ENCODE assay signal across 17 cellular contexts in the genomic region with DNA sequence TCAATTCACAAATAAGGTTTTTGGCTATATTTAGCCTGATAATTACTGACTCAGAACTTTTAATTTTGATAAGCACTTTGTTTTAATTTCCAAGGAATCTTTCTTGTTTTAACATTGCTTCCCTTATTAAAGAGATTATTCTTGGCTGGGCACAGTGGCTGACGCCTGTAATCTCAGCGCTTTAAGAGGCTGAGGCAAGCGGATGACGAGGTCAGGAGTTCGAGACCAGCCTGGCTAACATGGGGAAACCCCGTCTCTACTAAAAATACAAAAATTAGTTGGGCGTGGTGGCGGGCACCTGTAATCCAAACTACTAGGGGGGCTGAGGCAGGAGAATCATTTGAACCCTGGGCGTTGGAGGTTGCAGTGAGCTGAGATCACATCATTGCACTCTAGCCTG. TPM values are rescaled to one million over a fixed set of nuclear protein-coding genes. Genes with fewer than 3 reads are reported as not detected.
A peak's percentile ranks its signal among the peaks of the same experiment; 100 is the strongest.
DNase-seq lines count a peak whose midpoint lies in the region; ATAC-seq and TF ChIP-seq lines count a peak whose summit lies in the region.
"Had no signal": no experiment of that assay in that cellular context is flagged by ENCODE, and none has a peak within 500 bp of the region (broad histone marks: within the 10 kb centered on the region; RNA-seq: fewer than 3 reads in every experiment).

No MANE protein-coding gene starts in this region.

- H3K27me3 ChIP-seq in SK-N-SH (ENCODE audit: insufficient read depth) (no peaks in the 10 kb centered on the region), adrenal gland (no peaks in the 10 kb centered on the region)

- DNase-seq in SK-N-SH: no peak
- peak in 1 of 7 donors; percentile 26 for DNase-seq in adrenal gland
- DNase-seq in fibroblast of the aortic adventitia (ENCODE audit: low read depth): peak; percentile 21
- no peak for DNase-seq in SHP77 treated with DMSO at 0.1 percent for 48 hours (lab: John Stamatoyannopoulos, UW)
- DNase-seq in NCI-H1694 (lab: John Stamatoyannopoulos, UW): no peak
- DNase-seq: AML-193; Caco-2; CD4-positive, alpha-beta T cell; GDM1; GOT3; H7 had no signal

- H3K4me3 ChIP-seq in SK-N-SH (ENCODE audit: low read depth in 2 of 2, low read length in 1 of 2) (no peak overlapping the region), adrenal gland (no peak overlapping the region), fibroblast of the aortic adventitia (ENCODE audit: low read depth, low read length) (no peak overlapping the region)
- H3K4me3 ChIP-seq: A549 had no signal

- POLR2A ChIA-PET in SK-N-SH (lab: Yijun Ruan, JAX): no interaction called here

- H3K9ac ChIP-seq in SK-N-SH: no peak overlapping the region

- ATAC-seq in SK-N-SH treated with all-trans-retinoic acid at 6 μM for 48 hours (no peak), GM19035 (IDR thresholded peaks at IDR 0.05; ENCODE audit: unreplicated experiment) (no peak)
- ATAC-seq: A549, HepG2 had no signal

- H3K36me3 ChIP-seq in SK-N-SH (replicated peaks in 1 of 2; ENCODE audit: control insufficient read depth in 1 of 2, insufficient read depth in 2 of 2, low read length in 1 of 2) (peaks cover 0 to 14% of the 10 kb centered on the region in 2 experiments), adrenal gland (replicated peaks in 1 of 2) (no peaks in the 10 kb centered on the region)

- H3K9me2 ChIP-seq in SK-N-SH: no peaks in the 10 kb centered on the region

- no peaks in the 10 kb centered on the region for H3K9me3 ChIP-seq in SK-N-SH
- H3K9me3 ChIP-seq in adrenal gland (replicated peaks in 1 of 3): no peaks in the 10 kb centered on the region
- H3K9me3 ChIP-seq: A549, Caco-2 had no signal

- H3K79me2 ChIP-seq in SK-N-SH (ENCODE audit: insufficient read depth): no peaks in the 10 kb centered on the region

- CTCF ChIA-PET in SK-N-SH (lab: Yijun Ruan, JAX): interaction anchor here (1.0 to 4.1 kb wide), 4 partner anchors 17 to 205 kb away, joined by 3 to 13 read pairs (median 3); no protein-coding TSS in a partner anchor

- no peak overlapping the region for H2AFZ ChIP-seq in SK-N-SH (ENCODE audit: low read depth)

- H3F3A ChIP-seq in SK-N-SH (replicated peaks; ENCODE audit: insufficient read depth): peaks cover 14% of the 10 kb centered on the region

- TF ChIP-seq RAD21 in SK-N-SH (IDR thresholded peaks at IDR 0.05; ENCODE audit: low read length): no peak

- no peak for TF ChIP-seq POLR2A in adrenal gland (IDR thresholded peaks at IDR 0.05)

- H3K4me1 ChIP-seq in SK-N-SH (ENCODE audit: control insufficient read depth in 1 of 2, insufficient read depth in 2 of 2, low read depth in 1 of 2, low read length in 1 of 2): no peaks in the 10 kb centered on the region
- peaks cover 0 to 12% of the 10 kb centered on the region in 2 donors for H3K4me1 ChIP-seq in adrenal gland (replicated peaks in 1 of 2)
- H3K4me1 ChIP-seq: A549 had no signal

- intact Hi-C loops in adrenal gland (cut with DNase I): no loop called here

- no peaks in the 10 kb centered on the region for H4K20me1 ChIP-seq in SK-N-SH (ENCODE audit: insufficient read depth)

- TF ChIP-seq CTCF in SK-N-SH (IDR thresholded peaks at IDR 0.05): no peak
- TF ChIP-seq CTCF in adrenal gland (IDR thresholded peaks at IDR 0.05): no peak
- TF ChIP-seq CTCF in fibroblast of the aortic adventitia (IDR thresholded peaks at IDR 0.05; ENCODE audit: insufficient read depth, low read length): no peak

- H3K27ac ChIP-seq in SK-N-SH (ENCODE audit: low read depth in 2 of 2, low read length in 1 of 2): peak overlapping the region in 1 of 2 experiments; percentile 16; a peak in 1 of 4 replicates
- peak overlapping the region in 3 of 5 donors; percentile 12 to 62 (median 54) for H3K27ac ChIP-seq in adrenal gland
- H3K27ac ChIP-seq: 22Rv1, A549, C4-2B had no signal

- TF ChIP-seq EP300 in SK-N-SH (IDR thresholded peaks at IDR 0.05; ENCODE audit: borderline replicate concordance in 1 of 2, low read depth in 1 of 2, low read length in 1 of 2): no peak

- WGBS in SK-N-SH (ENCODE audit: low lambda C conversion rate): 92% methylated on average over 9 of the region's 9 CpGs
- 63 to 77% (median 66%) methylated on average over 9 of the region's 9 CpGs for WGBS in adrenal gland, 4 donors

- H3K4me2 ChIP-seq in SK-N-SH: no peak overlapping the region
- H3K4me2 ChIP-seq: A549 had no signal

TF ChIP-seq in SK-N-SH treated with all-trans-retinoic acid at 6 μM for 48 hours, 23 proteins besides CTCF, POLR2A, EP300 and RAD21:
- peak; percentile 41; the same call in 1 of the 2 replicates for TF ChIP-seq ISL1 (CRISPR knock-in tag; IDR thresholded peaks at IDR 0.05)
- TF ChIP-seq, protein P1, sequence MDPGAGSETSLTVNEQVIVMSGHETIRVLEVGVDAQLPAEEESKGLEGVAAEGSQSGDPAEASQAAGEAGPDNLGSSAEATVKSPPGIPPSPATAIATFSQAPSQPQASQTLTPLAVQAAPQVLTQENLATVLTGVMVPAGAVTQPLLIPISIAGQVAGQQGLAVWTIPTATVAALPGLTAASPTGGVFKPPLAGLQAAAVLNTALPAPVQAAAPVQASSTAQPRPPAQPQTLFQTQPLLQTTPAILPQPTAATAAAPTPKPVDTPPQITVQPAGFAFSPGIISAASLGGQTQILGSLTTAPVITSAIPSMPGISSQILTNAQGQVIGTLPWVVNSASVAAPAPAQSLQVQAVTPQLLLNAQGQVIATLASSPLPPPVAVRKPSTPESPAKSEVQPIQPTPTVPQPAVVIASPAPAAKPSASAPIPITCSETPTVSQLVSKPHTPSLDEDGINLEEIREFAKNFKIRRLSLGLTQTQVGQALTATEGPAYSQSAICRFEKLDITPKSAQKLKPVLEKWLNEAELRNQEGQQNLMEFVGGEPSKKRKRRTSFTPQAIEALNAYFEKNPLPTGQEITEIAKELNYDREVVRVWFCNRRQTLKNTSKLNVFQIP (CRISPR knock-in tag; IDR thresholded peaks at IDR 0.05; ENCODE audit: borderline replicate concordance, low read depth): no peak

TF ChIP-seq in SK-N-SH, 30 proteins besides CTCF, POLR2A, EP300 and RAD21:
- TF ChIP-seq TEAD4 (IDR thresholded peaks at IDR 0.05; ENCODE audit: borderline replicate concordance, insufficient read depth): no peak
- TF ChIP-seq, protein P2, sequence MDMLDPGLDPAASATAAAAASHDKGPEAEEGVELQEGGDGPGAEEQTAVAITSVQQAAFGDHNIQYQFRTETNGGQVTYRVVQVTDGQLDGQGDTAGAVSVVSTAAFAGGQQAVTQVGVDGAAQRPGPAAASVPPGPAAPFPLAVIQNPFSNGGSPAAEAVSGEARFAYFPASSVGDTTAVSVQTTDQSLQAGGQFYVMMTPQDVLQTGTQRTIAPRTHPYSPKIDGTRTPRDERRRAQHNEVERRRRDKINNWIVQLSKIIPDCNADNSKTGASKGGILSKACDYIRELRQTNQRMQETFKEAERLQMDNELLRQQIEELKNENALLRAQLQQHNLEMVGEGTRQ (IDR thresholded peaks at IDR 0.05; ENCODE audit: borderline replicate concordance, low read depth, low read length): no peak
- no peak for TF ChIP-seq GABPA (IDR thresholded peaks at IDR 0.05; ENCODE audit: low read depth)
- no peak for TF ChIP-seq POLR2AphosphoS5 (IDR thresholded peaks at IDR 0.05; ENCODE audit: low read depth, low read length)
- TF ChIP-seq, protein P3, sequence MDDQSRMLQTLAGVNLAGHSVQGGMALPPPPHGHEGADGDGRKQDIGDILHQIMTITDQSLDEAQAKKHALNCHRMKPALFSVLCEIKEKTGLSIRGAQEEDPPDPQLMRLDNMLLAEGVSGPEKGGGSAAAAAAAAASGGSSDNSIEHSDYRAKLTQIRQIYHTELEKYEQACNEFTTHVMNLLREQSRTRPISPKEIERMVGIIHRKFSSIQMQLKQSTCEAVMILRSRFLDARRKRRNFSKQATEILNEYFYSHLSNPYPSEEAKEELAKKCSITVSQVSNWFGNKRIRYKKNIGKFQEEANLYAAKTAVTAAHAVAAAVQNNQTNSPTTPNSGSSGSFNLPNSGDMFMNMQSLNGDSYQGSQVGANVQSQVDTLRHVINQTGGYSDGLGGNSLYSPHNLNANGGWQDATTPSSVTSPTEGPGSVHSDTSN (IDR thresholded peaks at IDR 0.05): no peak
- TF ChIP-seq GATA2 (CRISPR knock-in tag; IDR thresholded peaks at IDR 0.05): no peak
- TF ChIP-seq NFIC (IDR thresholded peaks at IDR 0.05; ENCODE audit: borderline replicate concordance): no peak
- TF ChIP-seq NRF1 (IDR thresholded peaks at IDR 0.05; ENCODE audit: low read depth, low read length): no peak
- TF ChIP-seq, protein P4, sequence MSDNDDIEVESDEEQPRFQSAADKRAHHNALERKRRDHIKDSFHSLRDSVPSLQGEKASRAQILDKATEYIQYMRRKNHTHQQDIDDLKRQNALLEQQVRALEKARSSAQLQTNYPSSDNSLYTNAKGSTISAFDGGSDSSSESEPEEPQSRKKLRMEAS (IDR thresholded peaks at IDR 0.05; ENCODE audit: low read depth): no peak
- TF ChIP-seq JUND (IDR thresholded peaks at IDR 0.05): no peak
- no peak for TF ChIP-seq MXI1 (IDR thresholded peaks at IDR 0.05; ENCODE audit: low read depth, low read length)
- no peak for TF ChIP-seq FOSL2 (IDR thresholded peaks at IDR 0.05; ENCODE audit: borderline replicate concordance, low read depth)
- no peak for TF ChIP-seq MEF2A (IDR thresholded peaks at IDR 0.05; ENCODE audit: borderline replicate concordance, low read depth)
- TF ChIP-seq FOXM1 (IDR thresholded peaks at IDR 0.05; ENCODE audit: low read depth): no peak

RNA-seq across cellular contexts. Expression of a gene that starts 13.8 kb away (rescaled TPM):
- 2.5 and 2.6 TPM in 2 replicates for polyA plus RNA-seq in SK-N-SH (2012; rRNA removed)
- polyA plus RNA-seq in SK-N-SH (2012; cell fraction: cytosol; rRNA removed): 2.4 and 3.1 TPM in 2 replicates
- 1.4 and 1.7 TPM in 2 replicates for polyA plus RNA-seq in SK-N-SH (2012; cell fraction: nucleus; rRNA removed)
- total RNA-seq in adrenal gland: 10 to 100 TPM in 5 of 8 donors, 1 to 10 TPM in 3; 2.2 to 24.3 (median 14.3) TPM
- 10 to 100 TPM in 1 of 3 donors, 1 to 10 TPM in 2; 1.5 to 29.9 (median 3.0) TPM for polyA plus RNA-seq in adrenal gland
- 1.2 and 2.4 TPM in 2 replicates for total RNA-seq in fibroblast of the aortic adventitia (ENCODE audit: low replicate concordance)

RNA-seq across cellular contexts. Expression of a gene that starts 58.2 kb away (rescaled TPM):
- polyA plus RNA-seq in SK-N-SH (2012; rRNA removed) (0.69 and 0.96 TPM in 2 replicates), adrenal gland (10 to 100 TPM in 1 of 3 donors, 1 to 10 TPM in 2; 1.6 to 14.3 (median 3.3) TPM)
- polyA plus RNA-seq in SK-N-SH (2012; cell fraction: cytosol; rRNA removed): 1.3 and 1.6 TPM in 2 replicates
- polyA plus RNA-seq in SK-N-SH (2012; cell fraction: nucleus; rRNA removed): 0.26 and 0.60 TPM in 2 replicates
- total RNA-seq in adrenal gland (10 to 100 TPM; 15.4 to 41.3 (median 23.4) TPM), fibroblast of the aortic adventitia (ENCODE audit: low replicate concordance) (0.25 and 0.36 TPM in 2 replicates)

Comparison
In these comparisons a context has a peak if more than half of its experiments do, and no peak if none do; other contexts are left out.
1. RNA of a gene that starts 58.2 kb away (total RNA-seq): 15.4 to 41.3 TPM in adrenal gland; 0.25 to 0.36 TPM in fibroblast of the aortic adventitia; every median in the first group is over 10 times any median in the second.